23 cellular contexts compared by ENCODE assay signal in the genomic region with DNA sequence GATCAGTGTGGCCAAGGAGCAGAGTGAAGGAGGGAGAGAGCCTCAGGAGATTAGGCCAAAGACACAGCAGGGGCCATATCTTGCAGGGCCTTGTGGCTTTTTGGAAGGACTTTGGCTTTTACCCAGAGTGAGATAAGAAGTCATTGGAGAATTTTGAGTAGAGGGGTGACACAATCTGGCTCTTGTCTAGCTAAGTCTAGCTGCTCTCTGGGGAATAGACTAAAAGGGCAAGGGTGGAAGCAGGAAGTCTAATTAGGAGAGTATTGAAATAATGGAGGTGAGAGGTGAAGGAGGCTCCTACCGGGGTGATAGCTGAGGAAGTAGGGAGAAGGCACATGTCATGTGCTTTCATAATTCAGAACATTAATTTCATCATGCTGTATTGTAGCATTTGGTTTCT. TPM values are rescaled to one million over a fixed set of nuclear protein-coding genes. Genes with fewer than 3 reads are reported as not detected.
"Had no signal": no experiment of that assay in that cellular context is flagged by ENCODE, and none has a peak within 500 bp of the region (broad histone marks: within the 10 kb centered on the region; RNA-seq: fewer than 3 reads in every experiment).

No MANE protein-coding gene starts in this region.

- H3K9me3 Mint-ChIP-seq: activated naive CD8-positive, alpha-beta T cell treated with anti-CD3 and anti-CD28 coated beads for 36 hours; activated T-helper 17 cell treated with anti-CD3 and anti-CD28 coated beads, Interleukin-2, amount 50 U/mL, for 72 hours; memory B cell had no signal

- H3K4me3 ChIP-seq: gastrocnemius medialis, heart left ventricle, prostate gland, right atrium auricular region, tibial nerve had no signal

- ATAC-seq: activated CD8-positive, alpha-beta T cell treated with anti-CD3 and anti-CD28 coated beads for 36 hours; activated T-helper 17 cell treated with anti-CD3 and anti-CD28 coated beads, Interleukin-2, amount 50 U/mL, for 72 hours; esophagus mucosa; gastrocnemius medialis; heart left ventricle; left ventricle myocardium superior; naive thymus-derived CD8-positive, alpha-beta T cell; stimulated activated naive CD8-positive, alpha-beta T cell treated with anti-CD3 and anti-CD28 coated beads, Interleukin-15, Interleukin-2, amounts not matched to agents 100 U/mL and 50 U/mL, for 24 hours had no signal

- H3K27ac ChIP-seq: gastrocnemius medialis, heart left ventricle, prostate gland, right atrium auricular region, tibial nerve had no signal

- H3K4me3 Mint-ChIP-seq: activated CD8-positive, alpha-beta T cell treated with anti-CD3 and anti-CD28 coated beads for 36 hours; activated naive CD8-positive, alpha-beta T cell treated with anti-CD3 and anti-CD28 coated beads for 36 hours; activated T-helper 17 cell treated with anti-CD3 and anti-CD28 coated beads, Interleukin-2, amount 50 U/mL, for 72 hours; dendritic cell treated with granulocyte-macrophage colony-stimulating factor and Interleukin-4, amounts not matched to agents 40 ng/mL and 50 ng/mL, for 4 days; memory B cell; naive thymus-derived CD8-positive, alpha-beta T cell had no signal

- H3K27me3 Mint-ChIP-seq: activated CD8-positive, alpha-beta T cell treated with anti-CD3 and anti-CD28 coated beads for 36 hours; dendritic cell treated with granulocyte-macrophage colony-stimulating factor and Interleukin-4, amounts not matched to agents 40 ng/mL and 50 ng/mL, for 4 days had no signal

- H3K4me1 ChIP-seq: gastrocnemius medialis, prostate gland, right atrium auricular region, tibial nerve had no signal

- H3K9me3 ChIP-seq: gastrocnemius medialis, heart left ventricle, prostate gland, right atrium auricular region, tibial nerve had no signal

- H3K27ac Mint-ChIP-seq: activated CD8-positive, alpha-beta T cell treated with anti-CD3 and anti-CD28 coated beads for 36 hours; activated naive CD8-positive, alpha-beta T cell treated with anti-CD3 and anti-CD28 coated beads for 36 hours; activated T-helper 17 cell treated with anti-CD3 and anti-CD28 coated beads, Interleukin-2, amount 50 U/mL, for 72 hours; dendritic cell treated with granulocyte-macrophage colony-stimulating factor and Interleukin-4, amounts not matched to agents 40 ng/mL and 50 ng/mL, for 4 days; memory B cell had no signal

- H3K36me3 ChIP-seq: gastrocnemius medialis, heart left ventricle, prostate gland, right atrium auricular region, tibial nerve had no signal

- H3K36me3 Mint-ChIP-seq: activated naive CD8-positive, alpha-beta T cell treated with anti-CD3 and anti-CD28 coated beads for 36 hours; memory B cell; naive thymus-derived CD8-positive, alpha-beta T cell had no signal

- H3K4me1 Mint-ChIP-seq: activated T-helper 17 cell treated with anti-CD3 and anti-CD28 coated beads, Interleukin-2, amount 50 U/mL, for 72 hours had no signal

- DNase-seq: activated CD4-positive, alpha-beta T cell treated with anti-CD3 and anti-CD28 coated beads for 48 hours; activated CD4-positive, CD25-positive, alpha-beta regulatory T cell; activated CD8-positive, alpha-beta T cell treated with anti-CD3 and anti-CD28 coated beads for 36 hours; activated naive CD4-positive, alpha-beta T cell; activated naive CD8-positive, alpha-beta T cell treated with anti-CD3 and anti-CD28 coated beads for 36 hours; activated T-cell treated with anti-CD3 and anti-CD28 coated beads, Interleukin-2, amount 50 U/mL, for 1 hour; amniotic stem cell; effector CD8-positive, alpha-beta T cell; gastrocnemius medialis; heart left ventricle; left ventricle myocardium superior; naive thymus-derived CD8-positive, alpha-beta T cell; stimulated activated naive CD8-positive, alpha-beta T cell treated with anti-CD3 and anti-CD28 coated beads, Interleukin-15, Interleukin-2, amounts not matched to agents 100 U/mL and 50 U/mL, for 24 hours; substantia nigra had no signal

- H3K27me3 ChIP-seq: gastrocnemius medialis, heart left ventricle, right atrium auricular region, tibial nerve had no signal

RNA-seq across cellular contexts. Expression of gene KCNA3, which starts 34.2 kb away (rescaled TPM):
- total RNA-seq: chondrocyte, osteocyte had no signal
